ENCODE assay signal across 7 cellular contexts in the genomic region with DNA sequence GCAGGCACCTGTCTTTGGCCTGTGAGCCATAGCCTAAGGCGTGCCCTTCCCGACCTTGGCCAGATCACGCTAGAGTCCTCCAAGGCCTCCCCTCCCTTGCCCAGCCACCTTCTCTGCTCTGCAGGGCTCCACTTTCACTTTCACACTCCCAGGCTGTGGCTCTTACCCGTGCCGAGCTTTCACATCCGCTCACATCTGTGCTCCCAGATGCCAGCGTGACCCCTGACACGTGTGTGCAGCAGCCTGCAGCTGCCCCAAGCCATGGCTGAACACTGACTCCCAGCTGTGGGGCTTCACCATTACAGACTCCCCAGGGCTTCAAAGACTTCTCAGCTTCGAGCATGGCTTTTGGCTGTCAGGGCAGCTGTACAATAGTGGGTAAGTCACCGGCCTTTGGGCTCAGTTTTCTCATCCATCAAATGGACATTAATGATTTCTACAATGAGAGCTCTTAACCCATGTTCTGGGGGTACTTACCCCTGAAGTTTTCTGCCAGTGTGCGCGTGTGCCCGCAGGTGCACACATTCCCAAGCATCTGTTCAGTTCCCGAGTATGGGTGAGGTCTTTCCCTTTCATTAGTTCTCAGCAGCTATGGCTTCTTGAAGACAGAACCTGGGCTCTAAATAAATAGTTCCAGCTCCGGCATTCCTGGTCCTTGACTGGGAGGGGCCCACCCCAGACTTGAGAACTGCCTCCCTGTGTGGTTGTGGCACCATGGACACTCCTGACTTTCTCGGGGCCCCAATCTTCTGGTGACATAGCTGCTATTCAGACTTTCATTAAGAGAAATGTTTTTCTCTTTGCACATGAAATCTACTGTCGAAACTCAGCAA.
DNase-seq lines count a peak whose midpoint lies in the region; ATAC-seq and TF ChIP-seq lines count a peak whose summit lies in the region.

No MANE protein-coding gene starts in this region.

- peak overlapping the region; percentile 42 to 90 (median 74) for H3K27ac ChIP-seq in adrenal gland

- WGBS in adrenal gland, 4 donors = 34 to 43% (median 40%) methylated on average over 16 to 17 of the region's 17 CpGs

- peak; percentile 74 for ATAC-seq in GM18868 (IDR thresholded peaks at IDR 0.05; ENCODE audit: unreplicated experiment)
- ATAC-seq in HG02970 (IDR thresholded peaks at IDR 0.05; ENCODE audit: low FRiP score, unreplicated experiment) = peak; percentile 77

- peak overlapping the region in 1 of 4 donors; percentile 17 for H3K4me3 ChIP-seq in adrenal gland

- in situ Hi-C loops in SK-MEL-5 (cut with HindIII; ENCODE audit: low pct_unique_long_range_greater_than_20kb, low sequenced_read_pairs) = no loop called here

- peaks cover 0 to 19% of the 10 kb centered on the region in 2 donors for H3K36me3 ChIP-seq in adrenal gland (replicated peaks in 1 of 2)

- TF ChIP-seq CTCF in adrenal gland (IDR thresholded peaks at IDR 0.05) = peak in 5 of 6 experiments; percentile 36 to 62 (median 43)

- no peak for TF ChIP-seq POLR2A in adrenal gland (IDR thresholded peaks at IDR 0.05)

- peak; percentile 31 for DNase-seq in SK-MEL-5 (ENCODE audit: low read depth, low spot score)
- peak; percentile 74 to 95 (median 90) for DNase-seq in adrenal gland
- peak; percentile 56 for DNase-seq in iris pigment epithelial cell (ENCODE audit: low read depth)
- peak; percentile 72 for DNase-seq in stimulated activated CD4-positive, alpha-beta T cell treated with anti-CD3 and anti-CD28 coated beads, Interleukin-2, amount 100 ng/mL, for 4 hours (ENCODE audit: low read depth)
- DNase-seq in UCSD-AML1 (lab: John Stamatoyannopoulos, UW; ENCODE audit: unreplicated experiment) = no peak

- intact Hi-C loops in adrenal gland (cut with DNase I) = no loop called here

- no peaks in the 10 kb centered on the region for H3K9me3 ChIP-seq in adrenal gland (replicated peaks in 1 of 3)

- H3K27me3 ChIP-seq in adrenal gland = no peaks in the 10 kb centered on the region

- H3K4me1 ChIP-seq in adrenal gland (replicated peaks in 1 of 2) = peaks cover 20 to 57% of the 10 kb centered on the region in 2 donors
